ENCODE assay signal across 14 cellular contexts in genomic region chr12:87266305-87266704, GRCh38.
A peak's percentile ranks its signal among the peaks of the same experiment; 100 is the strongest.
DNase-seq lines count a peak whose midpoint lies in the region; ATAC-seq and TF ChIP-seq lines count a peak whose summit lies in the region.
"Had no signal": no experiment of that assay in that cellular context is flagged by ENCODE, and none has a peak within 500 bp of the region (broad histone marks: within the 10 kb centered on the region; RNA-seq: fewer than 3 reads in every experiment).

No MANE protein-coding gene starts in this region.

- no peak overlapping the region for H2BK5ac ChIP-seq in H9 (ENCODE audit: insufficient read length, low read length)

- H3K14ac ChIP-seq in H9 (ENCODE audit: insufficient read depth, low read length), result no peak overlapping the region

- H2BK15ac ChIP-seq in H9 (ENCODE audit: low read depth, low read length), result no peak overlapping the region

- no peak overlapping the region for H3T11ph ChIP-seq in H9 (ENCODE audit: low read length)

- H3K4me3 ChIP-seq in A673 (ENCODE audit: low read depth, low read length, poor library complexity, severe bottlenecking), result no peak overlapping the region

- H3K9me3 Mint-ChIP-seq in H9, result no peaks in the 10 kb centered on the region
- H3K9me3 Mint-ChIP-seq in activated naive CD4-positive, alpha-beta T cell treated with anti-CD3 and anti-CD28 coated beads, Interleukin-2, amount 50 U/mL, for 72 hours, result no peaks in the 10 kb centered on the region
- H3K9me3 Mint-ChIP-seq: T-helper 1 cell treated with Interleukin-12 subunit alpha and Interleukin-12 subunit beta and Interleukin-4 antibody, amounts not matched to agents 30 μg/mL and 1 μg/mL, for 36 hours had no signal

- H3K4me3 Mint-ChIP-seq in H9, result no peak overlapping the region
- H3K4me3 Mint-ChIP-seq: T-helper 1 cell treated with Interleukin-12 subunit alpha and Interleukin-12 subunit beta and Interleukin-4 antibody, amounts not matched to agents 30 μg/mL and 1 μg/mL, for 36 hours had no signal

- H4K91ac ChIP-seq in H9 (ENCODE audit: insufficient read length, low read depth, low read length), result no peak overlapping the region

- H2BK12ac ChIP-seq in H9 (ENCODE audit: insufficient read length, low read depth, low read length), result no peak overlapping the region

- CTCF ChIA-PET in A673 (lab: Charles Lee), result no interaction called here

- no peak overlapping the region for H3K4ac ChIP-seq in H9 (ENCODE audit: low read depth, low read length)

- H4K20me1 ChIP-seq in H9 (ENCODE audit: control insufficient read depth, insufficient read depth, insufficient read length), result no peaks in the 10 kb centered on the region

- H3K79me2 ChIP-seq in H9 (ENCODE audit: insufficient read depth, low read length), result no peaks in the 10 kb centered on the region

- DNase-seq in A673 (ENCODE audit: low spot score) (peak; percentile 29), H9 (no peak), RPMI8226 (peak; percentile 23), iPS-NIHi11 (ENCODE audit: low spot score) (peak; percentile 9), GM20000 (ENCODE audit: low spot score) (no peak), NK-92 (lab: John Stamatoyannopoulos, UW; ENCODE audit: unreplicated experiment) (no peak), NCI-H1436 treated with DMSO at 0.1 percent for 48 hours (lab: John Stamatoyannopoulos, UW) (no peak)
- no peak for DNase-seq in activated naive CD4-positive, alpha-beta T cell treated with anti-CD3 and anti-CD28 coated beads, Interleukin-2, amount 50 U/mL, for 72 hours (ENCODE audit: low spot score in 2 of 2)
- DNase-seq: activated gamma-delta T cell treated with Interleukin-2 at 50 U/mL for 16 hours; midbrain; NCI-H1092; stimulated activated CD4-positive, alpha-beta T cell treated with anti-CD3 and anti-CD28 coated beads, Interleukin-4, amount 100 ng/mL, for 24 hours; stimulated activated naive CD8-positive, alpha-beta T cell treated with anti-CD3 and anti-CD28 coated beads, Interleukin-15, Interleukin-2, amounts not matched to agents 100 U/mL and 50 U/mL, for 24 hours had no signal

- H4K5ac ChIP-seq in H9 (ENCODE audit: insufficient read length, low read depth, low read length), result no peak overlapping the region

- H3K27me3 Mint-ChIP-seq in H9 (ENCODE audit: low read depth), result no peaks in the 10 kb centered on the region

- H3K27me3 ChIP-seq in A673 (replicated peaks; ENCODE audit: insufficient read depth, low read depth, low read length, poor library complexity), result no peaks in the 10 kb centered on the region
- H3K27me3 ChIP-seq in H9 (ENCODE audit: insufficient read depth, low read length), result no peaks in the 10 kb centered on the region

- no peak overlapping the region for H4K8ac ChIP-seq in H9 (replicated peaks; ENCODE audit: insufficient read length, low read depth, low read length)

- no peaks in the 10 kb centered on the region for H3K36me3 Mint-ChIP-seq in H9 (ENCODE audit: insufficient read depth in 1 of 3, low read depth in 3 of 3)
- H3K36me3 Mint-ChIP-seq in activated naive CD4-positive, alpha-beta T cell treated with anti-CD3 and anti-CD28 coated beads, Interleukin-2, amount 50 U/mL, for 72 hours, result no peaks in the 10 kb centered on the region

- H3K9me3 ChIP-seq in A673 (ENCODE audit: low read depth, low read length, poor library complexity, severe bottlenecking) (no peaks in the 10 kb centered on the region), H9 (ENCODE audit: control insufficient read depth, low read depth, low read length) (no peaks in the 10 kb centered on the region)

- no peak overlapping the region for H3K18ac ChIP-seq in H9 (ENCODE audit: insufficient read length, low read depth, low read length)

- H3K27ac ChIP-seq in A673 (ENCODE audit: low read depth, low read length, poor library complexity, severe bottlenecking) (no peak overlapping the region), H9 (ENCODE audit: insufficient read length, low read depth, low read length) (no peak overlapping the region)

- H2BK20ac ChIP-seq in H9 (ENCODE audit: low read depth, low read length, poor library complexity, severe bottlenecking), result no peak overlapping the region

- WGBS in H9 (ENCODE audit: extremely low coverage, insufficient read length, low lambda C conversion rate), result no CpG with 5 or more reads among the region's 2 CpGs

- ATAC-seq in activated naive CD4-positive, alpha-beta T cell treated with anti-CD3 and anti-CD28 coated beads, Interleukin-2, amount 50 U/mL, for 72 hours, result no peak
- ATAC-seq: stimulated activated naive CD8-positive, alpha-beta T cell treated with anti-CD3 and anti-CD28 coated beads, Interleukin-15, Interleukin-2, amounts not matched to agents 100 U/mL and 50 U/mL, for 24 hours had no signal

- no peak overlapping the region for H3K9ac ChIP-seq in H9 (ENCODE audit: extremely low read depth, insufficient read length, low read length)

- H2AFZ ChIP-seq in H9 (ENCODE audit: low read length), result no peak overlapping the region

- H3K23me2 ChIP-seq in H9 (ENCODE audit: insufficient read length, low read depth, low read length, poor library complexity, severe bottlenecking), result no peaks in the 10 kb centered on the region

- H3K23ac ChIP-seq in H9 (ENCODE audit: insufficient read length, low read depth, low read length), result no peak overlapping the region

- H3K79me1 ChIP-seq in H9 (ENCODE audit: insufficient read depth, low read depth, low read length, poor library complexity, severe bottlenecking), result no peaks in the 10 kb centered on the region

- H2AK5ac ChIP-seq in H9 (ENCODE audit: insufficient read length, low read length), result no peak overlapping the region

- no TSS peak for BruUV-seq in A673 (replicated peaks; lab: Mats Ljungman, UMichigan)

- intact Hi-C loops in A673 (cut with micrococcal nuclease; ENCODE audit: unreplicated experiment), result no loop called here

- no peak overlapping the region for H3K27ac Mint-ChIP-seq in H9
- no peak overlapping the region for H3K27ac Mint-ChIP-seq in activated naive CD4-positive, alpha-beta T cell treated with anti-CD3 and anti-CD28 coated beads, Interleukin-2, amount 50 U/mL, for 72 hours
- H3K27ac Mint-ChIP-seq: T-helper 1 cell treated with Interleukin-12 subunit alpha and Interleukin-12 subunit beta and Interleukin-4 antibody, amounts not matched to agents 30 μg/mL and 1 μg/mL, for 36 hours had no signal

- H3K4me2 ChIP-seq in H9 (ENCODE audit: insufficient read depth, insufficient read length, low read length), result no peak overlapping the region

- peak; percentile 33; the same call in 1 of the 2 replicates for TF ChIP-seq CTCF in A673 (conservative IDR thresholded peaks at IDR 0.05; ENCODE audit: low read depth, low read length)
- peak; percentile 46 for TF ChIP-seq CTCF in H9 (conservative IDR thresholded peaks at IDR 0.05)
- no peak for TF ChIP-seq CTCF in GM20000 (IDR thresholded peaks at IDR 0.05; ENCODE audit: extremely low read depth, missing control alignments)

- H2BK120ac ChIP-seq in H9 (ENCODE audit: low read depth, low read length, poor library complexity, severe bottlenecking), result no peak overlapping the region

- no peak overlapping the region for H3K56ac ChIP-seq in H9 (ENCODE audit: insufficient read length, low read depth, low read length)

- POLR2A ChIA-PET in A673 (lab: Charles Lee; ENCODE audit: low non-redundant PET), result no interaction called here

- H3K4me1 Mint-ChIP-seq in H9, result peaks cover 0 to 4% of the 10 kb centered on the region in 2 experiments; a peak in 1 of 4 replicates

- no peaks in the 10 kb centered on the region for H3K4me1 ChIP-seq in A673 (ENCODE audit: insufficient read depth, low read length, poor library complexity, severe bottlenecking)
- peaks cover 2% of the 10 kb centered on the region; the same call in 1 of the 2 replicates for H3K4me1 ChIP-seq in H9 (ENCODE audit: insufficient read depth, low read length)

- H3K36me3 ChIP-seq in A673 (ENCODE audit: insufficient read depth, low read length, poor library complexity, severe bottlenecking), result no peaks in the 10 kb centered on the region

Comparison
In these comparisons a context has a peak if more than half of its experiments do, and no peak if none do; other contexts are left out.
1. DNase-seq: peak in A673 (single experiment), RPMI8226 (single experiment) and iPS-NIHi11 (single experiment); none in H9 (single experiment), activated naive CD4-positive, alpha-beta T cell treated with anti-CD3 and anti-CD28 coated beads, Interleukin-2, amount 50 U/mL, for 72 hours (0 of 2), GM20000 (single experiment), NK-92 (single experiment) and NCI-H1436 treated with DMSO at 0.1 percent for 48 hours (single experiment).